Comparison of ENCODE assay signal across 14 cellular contexts in the genomic region with DNA sequence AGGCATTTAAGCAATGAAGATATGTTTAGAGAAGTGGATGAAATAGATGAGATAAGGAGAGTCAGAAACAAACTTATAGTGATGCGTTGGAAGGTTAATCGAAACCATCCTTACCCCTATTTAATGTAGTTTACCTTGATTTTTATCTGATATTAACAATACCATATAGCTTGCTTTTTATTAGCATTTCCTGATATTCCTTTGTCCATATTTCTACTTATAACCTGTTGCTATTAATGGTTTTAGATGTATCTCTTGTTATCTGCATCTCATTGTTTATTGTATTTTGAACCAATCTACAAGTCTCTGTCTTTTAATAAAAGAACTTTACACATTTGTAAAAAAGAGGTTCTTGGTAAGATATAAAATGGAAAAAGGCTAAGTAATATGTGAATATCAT. TPM values are rescaled to one million over a fixed set of nuclear protein-coding genes. Genes with fewer than 3 reads are reported as not detected.
DNase-seq lines count a peak whose midpoint lies in the region; ATAC-seq and TF ChIP-seq lines count a peak whose summit lies in the region.
"Had no signal": no experiment of that assay in that cellular context is flagged by ENCODE, and none has a peak within 500 bp of the region (broad histone marks: within the 10 kb centered on the region; RNA-seq: fewer than 3 reads in every experiment).

No MANE protein-coding gene starts in this region.

- TF ChIP-seq CTCF in WTC11 (IDR thresholded peaks at IDR 0.05): no peak
- TF ChIP-seq CTCF in fibroblast of the aortic adventitia (IDR thresholded peaks at IDR 0.05; ENCODE audit: insufficient read depth, low read length): no peak
- no peak for TF ChIP-seq CTCF in retinal pigment epithelial cell (conservative IDR thresholded peaks at IDR 0.05; ENCODE audit: low read depth, low read length)

- ATAC-seq in WTC11: no peak

- WGBS in GM23248 (ENCODE audit: low coverage in 1 of 2, low lambda C conversion rate in 2 of 2, missing lambda C conversion rate in 2 of 2), 2 experiments: 87 to 100% methylated on average over 2 of the region's 2 CpGs

- in situ Hi-C loops in GM23248 (cut with MboI): no loop called here

- H3K4me3 Mint-ChIP-seq in WTC11: peak overlapping the region; percentile 94

- peak overlapping the region; percentile 89 for H3K4me3 ChIP-seq in GM23248
- peak overlapping the region; percentile 71 for H3K4me3 ChIP-seq in fibroblast of the aortic adventitia (ENCODE audit: low read depth, low read length)
- peak overlapping the region; percentile 75 for H3K4me3 ChIP-seq in retinal pigment epithelial cell (ENCODE audit: low read length)

- H3K4me1 ChIP-seq in GM23248 (ENCODE audit: insufficient read depth): peaks cover 26% of the 10 kb centered on the region

- H3K4me2 ChIP-seq in GM23248 (ENCODE audit: unreplicated experiment): peak overlapping the region; percentile 85

- H3K9me3 Mint-ChIP-seq in WTC11: no peaks in the 10 kb centered on the region

- H3K27ac Mint-ChIP-seq in WTC11: no peak overlapping the region

- peaks cover 4% of the 10 kb centered on the region for H3F3A ChIP-seq in GM23248 (ENCODE audit: insufficient read depth)

- H3K9ac ChIP-seq in GM23248: peak overlapping the region; percentile 99

- DNase-seq in GM23248 (no peak), WTC11 (ENCODE audit: low spot score) (no peak), fibroblast of the aortic adventitia (ENCODE audit: low read depth) (no peak), retinal pigment epithelial cell (ENCODE audit: low read depth) (no peak), D341Med (ENCODE audit: low spot score) (no peak), HT-29 (ENCODE audit: low spot score) (no peak), NCI-H1436 (lab: John Stamatoyannopoulos, UW) (no peak), NCI-H748 (lab: John Stamatoyannopoulos, UW; ENCODE audit: unreplicated experiment) (no peak)
- DNase-seq: activated CD4-positive, alpha-beta T cell treated with anti-CD3 and anti-CD28 coated beads for 1 hour; activated gamma-delta T cell treated with Interleukin-2 at 50 U/mL for 16 hours; KBM-7; left cardiac atrium; NCI-H345; SIG-M5 had no signal

- H3K27me3 ChIP-seq in GM23248 (replicated peaks; ENCODE audit: insufficient read depth): no peaks in the 10 kb centered on the region

- H3K36me3 ChIP-seq in GM23248 (ENCODE audit: low read depth): peaks cover 7% of the 10 kb centered on the region

- CTCF ChIA-PET in WTC11 (lab: Charles Lee): no interaction called here

- H3K79me2 ChIP-seq in GM23248 (ENCODE audit: insufficient read depth): peaks cover 31% of the 10 kb centered on the region

- peaks cover 9% of the 10 kb centered on the region for H3K36me3 Mint-ChIP-seq in WTC11

- no peaks in the 10 kb centered on the region for H3K9me2 ChIP-seq in GM23248 (ENCODE audit: insufficient read depth)

- peaks cover 3% of the 10 kb centered on the region; the same call in 1 of the 2 replicates for H3K27me3 Mint-ChIP-seq in WTC11 (ENCODE audit: low read depth)

- no peaks in the 10 kb centered on the region for H3K9me3 ChIP-seq in GM23248 (ENCODE audit: low read depth)

- H4K20me1 ChIP-seq in GM23248 (ENCODE audit: insufficient read depth): no peaks in the 10 kb centered on the region

- H2AFZ ChIP-seq in GM23248: no peak overlapping the region

- H3K27ac ChIP-seq in GM23248: no peak overlapping the region

- peaks cover 20% of the 10 kb centered on the region for H3K4me1 Mint-ChIP-seq in WTC11

- POLR2A ChIA-PET in WTC11 (lab: Charles Lee): interaction anchor here (2.0 to 2.4 kb wide), 2 partner anchors 19 to 46 kb away, joined by 10 to 25 read pairs; a partner anchor contains a TSS

TF ChIP-seq in WTC11, 78 proteins besides CTCF, POLR2A, EP300 and RAD21:
- TF ChIP-seq ZNF232 (CRISPR knock-in tag; IDR thresholded peaks at IDR 0.05) (no peak), GTF2I (CRISPR knock-in tag; conservative IDR thresholded peaks at IDR 0.05) (no peak), NR1H2 (CRISPR knock-in tag; IDR thresholded peaks at IDR 0.05) (no peak), SOX15 (CRISPR knock-in tag; IDR thresholded peaks at IDR 0.05) (no peak), ZNF396 (CRISPR knock-in tag; IDR thresholded peaks at IDR 0.05; ENCODE audit: borderline replicate concordance) (no peak), ZNF317 (CRISPR knock-in tag; IDR thresholded peaks at IDR 0.05; ENCODE audit: borderline replicate concordance, low read depth) (no peak), JAZF1 (CRISPR knock-in tag; IDR thresholded peaks at IDR 0.05) (no peak), ZNF263 (CRISPR knock-in tag; IDR thresholded peaks at IDR 0.05; ENCODE audit: low read depth) (no peak), ETV6 (CRISPR knock-in tag; IDR thresholded peaks at IDR 0.05) (no peak)
- TF ChIP-seq, protein P1, sequence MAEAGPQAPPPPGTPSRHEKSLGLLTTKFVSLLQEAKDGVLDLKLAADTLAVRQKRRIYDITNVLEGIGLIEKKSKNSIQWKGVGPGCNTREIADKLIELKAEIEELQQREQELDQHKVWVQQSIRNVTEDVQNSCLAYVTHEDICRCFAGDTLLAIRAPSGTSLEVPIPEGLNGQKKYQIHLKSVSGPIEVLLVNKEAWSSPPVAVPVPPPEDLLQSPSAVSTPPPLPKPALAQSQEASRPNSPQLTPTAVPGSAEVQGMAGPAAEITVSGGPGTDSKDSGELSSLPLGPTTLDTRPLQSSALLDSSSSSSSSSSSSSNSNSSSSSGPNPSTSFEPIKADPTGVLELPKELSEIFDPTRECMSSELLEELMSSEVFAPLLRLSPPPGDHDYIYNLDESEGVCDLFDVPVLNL (CRISPR knock-in tag; IDR thresholded peaks at IDR 0.05; ENCODE audit: borderline replicate concordance, low read depth): no peak
- TF ChIP-seq, protein P2, sequence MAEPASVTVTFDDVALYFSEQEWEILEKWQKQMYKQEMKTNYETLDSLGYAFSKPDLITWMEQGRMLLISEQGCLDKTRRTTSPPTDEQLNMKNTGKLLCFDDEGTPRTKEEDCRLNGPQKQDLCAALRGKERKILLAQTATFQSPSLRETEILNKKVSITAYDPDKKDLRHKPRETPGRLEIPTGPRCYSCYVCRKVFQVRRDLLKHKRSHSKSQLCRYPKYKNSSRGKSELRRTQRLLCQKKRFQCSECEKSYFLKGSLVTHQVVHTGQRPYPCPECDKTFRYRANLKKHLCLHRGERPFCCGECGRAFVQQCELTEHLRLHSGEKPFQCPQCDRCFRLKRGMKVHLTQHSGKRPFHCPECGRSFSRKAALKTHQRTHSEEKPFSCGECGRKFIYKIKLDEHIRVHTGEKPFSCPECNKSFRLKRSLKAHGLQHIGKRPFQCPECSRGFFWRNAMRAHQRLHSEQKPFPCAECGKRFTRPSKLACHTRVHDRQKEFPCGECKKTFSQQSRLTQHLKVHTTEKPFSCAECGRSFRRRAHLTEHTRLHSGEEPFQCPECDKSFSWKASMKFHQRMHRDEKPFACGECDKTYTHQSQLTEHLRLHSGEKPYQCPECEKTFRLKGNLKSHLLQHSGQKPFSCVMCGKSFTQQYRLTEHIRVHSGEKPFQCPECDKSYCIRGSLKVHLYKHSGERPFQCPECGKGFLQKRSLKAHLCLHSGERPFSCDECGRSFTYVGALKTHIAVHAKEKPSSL (CRISPR knock-in tag; conservative IDR thresholded peaks at IDR 0.05): no peak
- TF ChIP-seq, protein P3, sequence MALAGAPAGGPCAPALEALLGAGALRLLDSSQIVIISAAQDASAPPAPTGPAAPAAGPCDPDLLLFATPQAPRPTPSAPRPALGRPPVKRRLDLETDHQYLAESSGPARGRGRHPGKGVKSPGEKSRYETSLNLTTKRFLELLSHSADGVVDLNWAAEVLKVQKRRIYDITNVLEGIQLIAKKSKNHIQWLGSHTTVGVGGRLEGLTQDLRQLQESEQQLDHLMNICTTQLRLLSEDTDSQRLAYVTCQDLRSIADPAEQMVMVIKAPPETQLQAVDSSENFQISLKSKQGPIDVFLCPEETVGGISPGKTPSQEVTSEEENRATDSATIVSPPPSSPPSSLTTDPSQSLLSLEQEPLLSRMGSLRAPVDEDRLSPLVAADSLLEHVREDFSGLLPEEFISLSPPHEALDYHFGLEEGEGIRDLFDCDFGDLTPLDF (CRISPR knock-in tag; IDR thresholded peaks at IDR 0.05): no peak

RNA-seq across cellular contexts. Expression of a gene that starts 1.6 kb away (rescaled TPM):
- 86.4 and 107 TPM in 2 replicates for total RNA-seq in GM23248 (2014; rRNA removed; shearing (Covaris generic))
- 188 and 192 TPM in 2 replicates for polyA plus RNA-seq in GM23248 (2016; fragmentation: Nextera tagmentation; extraction: Ambion mirVana)
- total RNA-seq in WTC11 (2021): 30.4 to 35.0 TPM (median 30.7 TPM) in 3 replicates
- total RNA-seq in fibroblast of the aortic adventitia (ENCODE audit: low replicate concordance): 225 and 327 TPM in 2 replicates
- total RNA-seq in HT-29 (2014; rRNA removed; shearing (Covaris generic)): 10.3 and 11.8 TPM in 2 replicates

RNA-seq across cellular contexts. Expression of a gene that starts 18.5 kb away (rescaled TPM):
- total RNA-seq in GM23248 (2014; rRNA removed; shearing (Covaris generic)): 129 and 154 TPM in 2 replicates
- polyA plus RNA-seq in GM23248 (2016; fragmentation: Nextera tagmentation; extraction: Ambion mirVana): 300 and 313 TPM in 2 replicates
- total RNA-seq in WTC11 (2021) (263 to 292 TPM (median 277 TPM) in 3 replicates), fibroblast of the aortic adventitia (ENCODE audit: low replicate concordance) (222 and 678 TPM in 2 replicates)
- not detected in 2 replicates for total RNA-seq in HT-29 (2014; rRNA removed; shearing (Covaris generic))

RNA-seq across cellular contexts. Expression of a gene that starts 27.8 kb away (rescaled TPM):
- total RNA-seq in GM23248 (2014; rRNA removed; shearing (Covaris generic)): 8.0 and 17.1 TPM in 2 replicates
- polyA plus RNA-seq in GM23248 (2016; fragmentation: Nextera tagmentation; extraction: Ambion mirVana): 21.8 and 21.9 TPM in 2 replicates
- total RNA-seq in WTC11 (2021) (5.6 to 7.7 TPM (median 7.2 TPM) in 3 replicates), fibroblast of the aortic adventitia (ENCODE audit: low replicate concordance) (52.5 and 86.3 TPM in 2 replicates)
- not detected in 2 replicates for total RNA-seq in HT-29 (2014; rRNA removed; shearing (Covaris generic))

RNA-seq across cellular contexts. Expression of a gene that starts 47.1 kb away (rescaled TPM):
- total RNA-seq in GM23248 (2014; rRNA removed; shearing (Covaris generic)): not detected in 2 replicates
- not detected in 2 replicates for polyA plus RNA-seq in GM23248 (2016; fragmentation: Nextera tagmentation; extraction: Ambion mirVana)
- total RNA-seq in WTC11 (2021) (30.6 to 34.1 TPM (median 32.8 TPM) in 3 replicates), fibroblast of the aortic adventitia (ENCODE audit: low replicate concordance) (1.6 and 14.3 TPM in 2 replicates)
- total RNA-seq in HT-29 (2014; rRNA removed; shearing (Covaris generic)): not detected in 2 replicates

Comparison
In these comparisons a context has a peak if more than half of its experiments do, and no peak if none do; other contexts are left out.
1. RNA of a gene that starts 18.5 kb away (total RNA-seq): 263 to 292 TPM in WTC11, 222 to 678 TPM in fibroblast of the aortic adventitia and 129 to 154 TPM in GM23248; not detected in HT-29; every median in the first group is over 100 times any median in the second.
2. Peak in every context shown above with its lines, with median percentiles within 50 percentile points of each other: H3K4me3 ChIP-seq.